Comparison of ENCODE assay signal across 35 cellular contexts in the genomic region with DNA sequence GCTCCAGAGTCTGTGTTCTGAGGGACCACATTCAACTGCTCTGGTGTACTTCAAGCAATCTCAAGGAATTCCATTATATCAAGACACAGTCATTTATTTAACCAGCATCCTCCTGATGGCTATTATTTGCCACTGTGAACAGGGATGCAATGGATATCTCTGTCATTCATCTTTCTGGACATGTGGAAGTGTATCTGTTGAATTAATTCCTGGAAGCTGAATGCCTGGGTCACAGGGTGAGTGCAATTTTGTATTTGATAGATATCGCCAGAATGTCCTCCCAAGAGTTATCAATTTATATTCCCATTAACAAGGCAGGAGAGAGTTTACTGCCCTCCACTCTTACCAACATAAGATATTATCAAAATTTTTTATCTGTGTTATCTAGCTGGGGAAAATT.
"Had no signal": no experiment of that assay in that cellular context is flagged by ENCODE, and none has a peak within 500 bp of the region (broad histone marks: within the 10 kb centered on the region; RNA-seq: fewer than 3 reads in every experiment).

No MANE protein-coding gene starts in this region.

- H3K4me3 ChIP-seq: MG63 had no signal

- H3K36me3 ChIP-seq: MG63 had no signal

- H3K27me3 ChIP-seq: MG63 had no signal

- DNase-seq: Karpas-422, Kasumi-1, KBM-7, KG1, MG63, MM.1S, MV-4-11, NCI-H1048, NCI-H1092, NCI-H1092 treated with DMSO at 0.1 percent for 48 hours, NCI-H1105, NCI-H1105 treated with DMSO at 0.1 percent for 48 hours, NCI-H1417, NCI-H1417 treated with DMSO at 0.1 percent for 48 hours, NCI-H1436, NCI-H1436 treated with DMSO at 0.1 percent for 48 hours, NCI-H146, NCI-H1694, NCI-H1694 treated with DMSO at 0.1 percent for 48 hours, NCI-H187, NCI-H187 treated with DMSO at 0.1 percent for 48 hours, NCI-H1930, NCI-H2029, NCI-H2029 treated with DMSO at 0.1 percent for 48 hours, NCI-H2081, NCI-H2081 treated with DMSO at 0.1 percent for 48 hours, NCI-H2107, NCI-H2171, NCI-H2171 treated with DMSO at 0.1 percent for 48 hours, NCI-H2227 treated with DMSO at 0.1 percent for 48 hours, NCI-H226, NCI-H345, NCI-H446, NCI-H446 treated with DMSO at 0.1 percent for 48 hours had no signal

- H3K4me2 ChIP-seq: KMS-11 had no signal

- H3K9ac ChIP-seq: KMS-11 had no signal

- H3K27ac ChIP-seq: KMS-11 had no signal
